ENCODE assay signal across 25 cellular contexts in genomic region chr13:97193577-97193976, GRCh38.
"Had no signal": no experiment of that assay in that cellular context is flagged by ENCODE, and none has a peak within 500 bp of the region (broad histone marks: within the 10 kb centered on the region; RNA-seq: fewer than 3 reads in every experiment).

No MANE protein-coding gene starts in this region.

- H3K27ac ChIP-seq: colonic mucosa, esophagus muscularis mucosa, gastroesophageal sphincter, heart left ventricle, hepatocyte, left lung, neural progenitor cell, parathyroid adenoma, right lobe of liver, stomach, thyroid gland had no signal

- H3K9me3 Mint-ChIP-seq: dendritic cell treated with granulocyte-macrophage colony-stimulating factor and Interleukin-4, amounts not matched to agents 40 ng/mL and 50 ng/mL, for 4 days; natural killer cell treated with Interleukin-12 subunit alpha and Interleukin-12 subunit beta and Interleukin-15 and Interleukin-18, amount 100 ng/mL, for 72 hours; neural progenitor cell had no signal

- H3K36me3 ChIP-seq: colonic mucosa, esophagus muscularis mucosa, gastroesophageal sphincter, heart left ventricle, left lung, neural progenitor cell, right lobe of liver, stomach, thyroid gland had no signal

- H3K27me3 Mint-ChIP-seq: type B pancreatic cell had no signal

- DNase-seq: colonic mucosa; effector CD8-positive, alpha-beta T cell; endodermal cell; heart left ventricle; left cardiac atrium; left lung; naive B cell; right lobe of liver; small intestine; stimulated activated CD4-positive, alpha-beta T cell treated with anti-CD3 and anti-CD28 coated beads, Interleukin-15, amount 100 ng/mL, for 24 hours; stimulated activated CD4-positive, alpha-beta T cell treated with anti-CD3 and anti-CD28 coated beads, Interleukin-4, amount 100 ng/mL, for 1 hour; stimulated activated CD8-positive, alpha-beta memory T cell treated with anti-CD3 and anti-CD28 coated beads, Interleukin-4, amount 100 ng/mL, for 48 hours; stimulated activated naive CD4-positive, alpha-beta T cell; stomach; thyroid gland had no signal

- ATAC-seq: gastroesophageal sphincter; heart left ventricle; left cardiac atrium; left lung; natural killer cell treated with Interleukin-12 subunit alpha and Interleukin-12 subunit beta and Interleukin-15 and Interleukin-18, amount 100 ng/mL, for 72 hours had no signal

- H3K79me2 ChIP-seq: hepatocyte, parathyroid adenoma had no signal

- H3K4me1 ChIP-seq: colonic mucosa, esophagus muscularis mucosa, gastroesophageal sphincter, neural progenitor cell, right lobe of liver, thyroid gland had no signal

- H3K9ac ChIP-seq: neural progenitor cell, parathyroid adenoma had no signal

- H3K27me3 ChIP-seq: colonic mucosa, esophagus muscularis mucosa, foreskin keratinocyte, gastroesophageal sphincter, heart left ventricle, hepatocyte, left lung, neural progenitor cell, right lobe of liver, stomach, thyroid gland had no signal

- H3K4me3 Mint-ChIP-seq: dendritic cell treated with granulocyte-macrophage colony-stimulating factor and Interleukin-4, amounts not matched to agents 40 ng/mL and 50 ng/mL, for 4 days; endodermal cell; naive B cell; natural killer cell treated with Interleukin-12 subunit alpha and Interleukin-12 subunit beta and Interleukin-15 and Interleukin-18, amount 100 ng/mL, for 72 hours; neural progenitor cell had no signal

- H3K36me3 Mint-ChIP-seq: natural killer cell treated with Interleukin-12 subunit alpha and Interleukin-12 subunit beta and Interleukin-15 and Interleukin-18, amount 100 ng/mL, for 72 hours; neural progenitor cell; type B pancreatic cell had no signal

- FAIRE-seq: small intestine had no signal

- H3K4me1 Mint-ChIP-seq: neural progenitor cell had no signal

- H3K27ac Mint-ChIP-seq: dendritic cell treated with granulocyte-macrophage colony-stimulating factor and Interleukin-4, amounts not matched to agents 40 ng/mL and 50 ng/mL, for 4 days; endodermal cell; naive B cell; natural killer cell treated with Interleukin-12 subunit alpha and Interleukin-12 subunit beta and Interleukin-15 and Interleukin-18, amount 100 ng/mL, for 72 hours; neural progenitor cell; progenitor cell of endocrine pancreas had no signal

- H3K9me3 ChIP-seq: colonic mucosa, esophagus muscularis mucosa, gastroesophageal sphincter, heart left ventricle, left lung, right lobe of liver, stomach, thyroid gland had no signal

- H3K4me3 ChIP-seq: colonic mucosa, esophagus muscularis mucosa, gastroesophageal sphincter, heart left ventricle, hepatocyte, left lung, neural progenitor cell, right lobe of liver, stomach, thyroid gland had no signal

- H2AFZ ChIP-seq: hepatocyte, neural progenitor cell, parathyroid adenoma had no signal

- H3K4me2 ChIP-seq: hepatocyte, neural progenitor cell had no signal
